14 cellular contexts compared by ENCODE assay signal in the genomic region with DNA sequence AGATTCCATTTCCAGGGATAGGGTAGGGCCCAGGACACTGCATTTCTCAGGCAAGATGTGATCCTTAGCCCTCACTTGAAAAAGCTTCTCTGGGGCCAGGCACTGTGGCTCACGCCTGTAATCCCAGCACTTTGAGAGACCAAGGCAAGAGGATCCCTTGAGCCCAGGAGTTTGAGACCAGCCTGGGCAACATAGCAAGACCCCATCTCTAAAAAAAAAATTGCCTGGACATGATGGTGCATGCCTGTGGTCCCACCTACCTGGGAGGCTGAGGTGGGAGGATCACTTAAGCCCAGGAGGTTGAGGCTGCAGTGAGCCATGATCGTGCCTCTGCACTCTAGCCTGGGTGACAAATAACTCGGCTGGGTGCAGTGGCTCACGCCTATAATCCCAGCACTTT. TPM values are rescaled to one million over a fixed set of nuclear protein-coding genes. Genes with fewer than 3 reads are reported as not detected.
"Had no signal": no experiment of that assay in that cellular context is flagged by ENCODE, and none has a peak within 500 bp of the region (broad histone marks: within the 10 kb centered on the region; RNA-seq: fewer than 3 reads in every experiment).

No MANE protein-coding gene starts in this region.

RNA-seq across cellular contexts. Expression of gene SMIM24, which starts 33.7 kb away (rescaled TPM):
- total RNA-seq: activated B cell treated with CpG ODN at 0.5 μM for 24 hours; activated T-cell treated with anti-CD3 and anti-CD28 coated beads, Interleukin-2, amount 50 U/mL, for 4 hours; astrocyte; bronchial epithelial cell; cardiac septum; endodermal cell; esophagus mucosa; foreskin keratinocyte had no signal

RNA-seq across cellular contexts. Expression of gene SMIM44, which starts 36.6 kb away (rescaled TPM):
- total RNA-seq: activated B cell treated with CpG ODN at 0.5 μM for 24 hours; activated CD8-positive, alpha-beta T cell treated with anti-CD3 and anti-CD28 coated beads for 36 hours; activated T-cell treated with anti-CD3 and anti-CD28 coated beads, Interleukin-2, amount 50 U/mL, for 4 hours; activated T-helper 17 cell treated with anti-CD3 and anti-CD28 coated beads, Interleukin-2, amount 50 U/mL, for 72 hours; astrocyte; bronchial epithelial cell; cardiac septum; cerebellum; endodermal cell; esophagus mucosa; foreskin keratinocyte; T-cell; T-helper 2 cell treated with Interferon-gamma antibody and Interleukin-4, amounts not matched to agents 100 ng/mL and 5 ng/mL, for 36 hours had no signal
- polyA plus RNA-seq: adipose tissue, foreskin keratinocyte had no signal
